In the genomic region with DNA sequence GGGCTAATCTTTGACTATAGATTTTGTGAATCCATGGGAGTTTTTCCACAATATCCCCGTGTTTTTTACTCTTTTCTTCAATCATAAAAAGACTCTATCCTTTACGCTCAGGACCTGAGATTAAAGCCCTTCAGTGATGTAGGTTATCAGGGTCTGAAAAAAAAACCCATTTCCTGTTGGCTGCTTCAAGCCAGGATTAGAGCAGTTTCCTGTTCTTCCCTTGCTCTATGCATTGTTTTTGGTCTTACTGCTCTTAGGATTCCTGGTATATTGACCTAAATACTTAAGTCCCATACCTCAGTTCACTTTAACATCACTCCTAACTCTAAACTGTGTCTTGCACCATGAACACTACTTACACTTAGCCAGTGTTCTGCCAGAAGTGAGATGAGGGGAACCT, we compare ENCODE assay signal across 19 cellular contexts.
"Had no signal": no experiment of that assay in that cellular context is flagged by ENCODE, and none has a peak within 500 bp of the region (broad histone marks: within the 10 kb centered on the region; RNA-seq: fewer than 3 reads in every experiment).

No MANE protein-coding gene starts in this region.

- H3K9me3 ChIP-seq: lower lobe of right lung, thyroid gland had no signal

- H3K27ac Mint-ChIP-seq: naive B cell; stimulated activated memory B cell treated with anti-CD40 and anti-IgM and Interleukin-4, amounts not matched to agents 10 μg/mL and 1 μg/mL and 100 μg/mL, for 72 hours; T-helper 2 cell treated with Interferon-gamma antibody and Interleukin-4, amounts not matched to agents 5 μg/mL and 100 μg/mL, for 36 hours had no signal

- H3K4me3 Mint-ChIP-seq: naive B cell; stimulated activated memory B cell treated with anti-CD40 and anti-IgM and Interleukin-4, amounts not matched to agents 10 μg/mL and 1 μg/mL and 100 μg/mL, for 72 hours; T-helper 2 cell treated with Interferon-gamma antibody and Interleukin-4, amounts not matched to agents 5 μg/mL and 100 μg/mL, for 36 hours had no signal

- H3K27me3 Mint-ChIP-seq: naive B cell; stimulated activated memory B cell treated with anti-CD40 and anti-IgM and Interleukin-4, amounts not matched to agents 10 μg/mL and 1 μg/mL and 100 μg/mL, for 72 hours had no signal

- H3K4me3 ChIP-seq: lower lobe of right lung, thyroid gland had no signal

- ATAC-seq: left cardiac atrium; lower lobe of right lung; stimulated activated memory B cell treated with anti-CD40 and anti-IgM and Interleukin-4, amounts not matched to agents 10 μg/mL and 1 μg/mL and 100 μg/mL, for 72 hours had no signal

- H3K36me3 Mint-ChIP-seq: naive B cell; stimulated activated memory B cell treated with anti-CD40 and anti-IgM and Interleukin-4, amounts not matched to agents 10 μg/mL and 1 μg/mL and 100 μg/mL, for 72 hours had no signal

- H3K27me3 ChIP-seq: brain microvascular endothelial cell, thyroid gland had no signal

- H3K4me1 ChIP-seq: lower lobe of right lung, thyroid gland had no signal

- H3K36me3 ChIP-seq: brain microvascular endothelial cell, lower lobe of right lung, thyroid gland had no signal

- H3K27ac ChIP-seq: brain microvascular endothelial cell, epithelial cell of prostate, lower lobe of right lung, thyroid gland had no signal

- H3K4me1 Mint-ChIP-seq: naive B cell; stimulated activated memory B cell treated with anti-CD40 and anti-IgM and Interleukin-4, amounts not matched to agents 10 μg/mL and 1 μg/mL and 100 μg/mL, for 72 hours had no signal

- DNase-seq: activated CD4-positive, alpha-beta T cell treated with anti-CD3 and anti-CD28 coated beads for 1 hour; activated CD4-positive, alpha-beta T cell treated with anti-CD3 and anti-CD28 coated beads, Interleukin-2, amount 50 U/mL, for 4 hours; activated naive CD4-positive, alpha-beta T cell treated with Interleukin-2 at 50 U/mL for 16 hours; activated T-cell treated with anti-CD3 and anti-CD28 coated beads for 4 hours; anterior cingulate cortex; brain microvascular endothelial cell; cortex of kidney; effector CD8-positive, alpha-beta T cell; head of caudate nucleus; left cardiac atrium; lower lobe of right lung; naive B cell; nucleus accumbens; posterior cingulate gyrus; retina; thyroid gland had no signal
